Comparison of ENCODE assay signal across 8 cellular contexts in genomic region chr2:196639180-196640030, GRCh38. TPM values are rescaled to one million over a fixed set of nuclear protein-coding genes. Genes with fewer than 3 reads are reported as not detected.
DNase-seq lines count a peak whose midpoint lies in the region; TF ChIP-seq lines count a peak whose summit lies in the region.

TSS of gene CCDC150 (plus strand) at chr2:196639715. CDS start at chr2:196639767, 52 bp downstream.

- H3K4me1 ChIP-seq in HAP-1 (peaks cover 17% of the 10 kb centered on the region), stomach (peaks cover 6 to 18% (median 11%) of the 10 kb centered on the region in 4 donors)

- no peaks in the 10 kb centered on the region; the same call in 1 of the 2 replicates for H3K9me3 ChIP-seq in HAP-1
- no peaks in the 10 kb centered on the region for H3K9me3 ChIP-seq in stomach

- 4 to 9% (median 5%) methylated on average over 24 to 53 of the region's 53 CpGs for WGBS in stomach, 5 donors

- H3K9me3 Mint-ChIP-seq in neural crest cell = peaks cover 6% of the 10 kb centered on the region

- H3K36me3 ChIP-seq in HAP-1 (replicated peaks) (no peaks in the 10 kb centered on the region; the same call in none of the 2 replicates), stomach (no peaks in the 10 kb centered on the region)

- peak within 1 kb of the TSS; percentile 88 for H3K4me3 Mint-ChIP-seq in neural crest cell

- peaks cover 3% of the 10 kb centered on the region for H3K36me3 Mint-ChIP-seq in neural crest cell (ENCODE audit: low read depth)

- in situ Hi-C loops in HAP-1 (cut with MboI; ENCODE audit: low sequenced_read_pairs) = no loop called here

- H3K4me1 Mint-ChIP-seq in neural crest cell = peaks cover 41% of the 10 kb centered on the region

- H3K27me3 ChIP-seq in HAP-1 (ENCODE audit: low read depth) (no peaks in the 10 kb centered on the region), stomach (no peaks in the 10 kb centered on the region)

- H3K27me3 Mint-ChIP-seq in neural crest cell (ENCODE audit: low read depth) = no peaks in the 10 kb centered on the region

- intact Hi-C loops in stomach (cut with DNase I; ENCODE audit: low total_unique reads) = no loop called here

- peak within 1 kb of the TSS; percentile 45 to 70 (median 59) for H3K27ac ChIP-seq in stomach

- TF ChIP-seq EP300 in stomach (IDR thresholded peaks at IDR 0.05) = no peak

- TF ChIP-seq POLR2A in stomach (IDR thresholded peaks at IDR 0.05) = no peak

- TF ChIP-seq CTCF in foreskin fibroblast (IDR thresholded peaks at IDR 0.05; ENCODE audit: low read depth, low read length) (peak; percentile 24), neural crest cell (conservative IDR thresholded peaks at IDR 0.05) (peak; percentile 37), stomach (IDR thresholded peaks at IDR 0.05) (peak in 1 of 7 experiments; percentile 38)

- peak within 1 kb of the TSS; percentile 2 for H3K27ac Mint-ChIP-seq in neural crest cell (ENCODE audit: unreplicated experiment)

- H3K4me3 ChIP-seq in HAP-1 (peak within 1 kb of the TSS; percentile 60), foreskin fibroblast (ENCODE audit: low read depth in 1 of 2, low read length in 2 of 2) (peak within 1 kb of the TSS; percentile 62 to 84), stomach (peak within 1 kb of the TSS; percentile 57 to 79 (median 69))

- peak; percentile 92 for DNase-seq in GDM1 (lab: John Stamatoyannopoulos, UW)
- peak; percentile 91 to 94 for DNase-seq in HAP-1 (ENCODE audit: low spot score in 2 of 2)
- DNase-seq in M059J (ENCODE audit: low read depth) = peak; percentile 93
- DNase-seq in SHP77 treated with DMSO at 0.1 percent for 48 hours (lab: John Stamatoyannopoulos, UW) = peak; percentile 85
- peak; percentile 87 for DNase-seq in activated gamma-delta T cell (lab: John Stamatoyannopoulos, UW)
- peak; percentile 93 to 98 for DNase-seq in foreskin fibroblast
- peak; percentile 89 for DNase-seq in neural crest cell (ENCODE audit: low read depth, low spot score)
- DNase-seq in stomach = peak; percentile 94

RNA-seq across cellular contexts. Expression of gene CCDC150, which starts in this region (rescaled TPM):
- 3.7 and 3.9 TPM in 2 replicates for total RNA-seq in M059J (2014; rRNA removed; shearing (Covaris generic))
- total RNA-seq in neural crest cell (29.0 and 31.8 TPM in 2 replicates), stomach (10 to 100 TPM in 1 of 5 donors, 1 to 10 TPM in 3, under 1 TPM in 1; 0.29 to 19.8 (median 4.6) TPM)
- 1 to 10 TPM in 1 of 3 donors, under 1 TPM in 1, not detected in 1; 1.00 to 1.0 TPM for polyA plus RNA-seq in stomach

Comparison
In these comparisons a context has a peak if more than half of its experiments do, and no peak if none do; other contexts are left out.
1. Peak in every context shown above with its lines: DNase-seq, H3K4me3 ChIP-seq and H3K27ac ChIP-seq.